ENCODE assay signal across 15 cellular contexts in genomic region chr9:135243201-135244190, GRCh38.
"Had no signal": no experiment of that assay in that cellular context is flagged by ENCODE, and none has a peak within 500 bp of the region (broad histone marks: within the 10 kb centered on the region; RNA-seq: fewer than 3 reads in every experiment).

No MANE protein-coding gene starts in this region.

- H3K4me3 ChIP-seq: colonic mucosa, hepatocyte had no signal

- H3K36me3 Mint-ChIP-seq: activated naive CD4-positive, alpha-beta T cell treated with anti-CD3 and anti-CD28 coated beads, Interleukin-2, amount 50 U/mL, for 72 hours; naive B cell had no signal

- ATAC-seq: activated naive CD4-positive, alpha-beta T cell treated with anti-CD3 and anti-CD28 coated beads, Interleukin-2, amount 50 U/mL, for 72 hours had no signal

- H3K27me3 ChIP-seq: colonic mucosa, hepatocyte, right lobe of liver had no signal

- H3K36me3 ChIP-seq: colonic mucosa, right lobe of liver had no signal

- H3K4me3 Mint-ChIP-seq: activated T-cell treated with anti-CD3 and anti-CD28 coated beads, Interleukin-2, amount 50 U/mL, for 24 hours; naive B cell; T-helper 2 cell treated with Interferon-gamma antibody and Interleukin-4, amounts not matched to agents 5 μg/mL and 100 μg/mL, for 36 hours had no signal

- H3K27ac ChIP-seq: colonic mucosa, epithelial cell of prostate, hepatocyte had no signal

- H3K4me1 ChIP-seq: colonic mucosa had no signal

- H3K9me3 ChIP-seq: colonic mucosa, right lobe of liver had no signal

- DNase-seq: activated CD4-positive, alpha-beta T cell treated with anti-CD3 and anti-CD28 coated beads, Interleukin-2, amount 50 U/mL, for 4 hours; activated CD4-positive, CD25-positive, alpha-beta regulatory T cell treated with anti-CD3 and anti-CD28 coated beads, Interleukin-2, amount 50 U/mL, for 72 hours; activated effector memory CD4-positive, alpha-beta T cell treated with Interleukin-2 at 50 U/mL for 16 hours; activated T-cell treated with anti-CD3 and anti-CD28 coated beads, Interleukin-2, amount 50 U/mL, for 24 hours; amniotic stem cell; colonic mucosa; effector memory CD4-positive, alpha-beta T cell; kidney glomerular epithelial cell; naive B cell; stimulated activated naive CD4-positive, alpha-beta T cell had no signal

- H3K9me3 Mint-ChIP-seq: activated naive CD4-positive, alpha-beta T cell treated with anti-CD3 and anti-CD28 coated beads, Interleukin-2, amount 50 U/mL, for 72 hours; activated T-cell treated with anti-CD3 and anti-CD28 coated beads, Interleukin-2, amount 50 U/mL, for 24 hours; T-helper 2 cell treated with Interferon-gamma antibody and Interleukin-4, amounts not matched to agents 5 μg/mL and 100 μg/mL, for 36 hours had no signal

- H3K4me2 ChIP-seq: hepatocyte had no signal

- H3K27ac Mint-ChIP-seq: activated naive CD4-positive, alpha-beta T cell treated with anti-CD3 and anti-CD28 coated beads, Interleukin-2, amount 50 U/mL, for 72 hours; activated T-cell treated with anti-CD3 and anti-CD28 coated beads, Interleukin-2, amount 50 U/mL, for 24 hours; naive B cell; T-helper 2 cell treated with Interferon-gamma antibody and Interleukin-4, amounts not matched to agents 5 μg/mL and 100 μg/mL, for 36 hours had no signal
